ENCODE assay signal across 14 cellular contexts in genomic region chr7:37259381-37259821, GRCh38.
A peak's percentile ranks its signal among the peaks of the same experiment; 100 is the strongest.
DNase-seq lines count a peak whose midpoint lies in the region; FAIRE-seq and TF ChIP-seq lines count a peak whose summit lies in the region.
"Had no signal": no experiment of that assay in that cellular context is flagged by ENCODE, and none has a peak within 500 bp of the region (broad histone marks: within the 10 kb centered on the region; RNA-seq: fewer than 3 reads in every experiment).

No MANE protein-coding gene starts in this region.

- H3K27me3 Mint-ChIP-seq in activated naive CD4-positive, alpha-beta T cell treated with anti-CD3 and anti-CD28 coated beads, Interleukin-2, amount 10 ng/mL, durations not matched to agents 7 days and 5 days, result no peaks in the 10 kb centered on the region
- H3K27me3 Mint-ChIP-seq in activated T-helper 1 cell treated with anti-CD3 and anti-CD28 coated beads, Interleukin-12 subunit alpha, Interleukin-12 subunit beta, Interleukin-2, Interleukin-4 antibody, amounts not matched to agents 30 ng/mL and 10 ng/mL and 1 ng/mL, durations not matched to agents 14 hours and 24 hours and 36 hours (ENCODE audit: insufficient read depth), result no peaks in the 10 kb centered on the region

- CTCF ChIA-PET in activated naive CD4-positive, alpha-beta T cell treated with anti-CD3 and anti-CD28 coated beads, Interleukin-2, amount 10 ng/mL, durations not matched to agents 7 days and 5 days (lab: Charles Lee), result no interaction called here

- H3K4me1 Mint-ChIP-seq in activated naive CD4-positive, alpha-beta T cell treated with anti-CD3 and anti-CD28 coated beads, Interleukin-2, amount 10 ng/mL, durations not matched to agents 7 days and 5 days, result peaks cover 39% of the 10 kb centered on the region
- peaks cover 24% of the 10 kb centered on the region for H3K4me1 Mint-ChIP-seq in activated T-helper 1 cell treated with anti-CD3 and anti-CD28 coated beads, Interleukin-12 subunit alpha, Interleukin-12 subunit beta, Interleukin-2, Interleukin-4 antibody, amounts not matched to agents 30 ng/mL and 10 ng/mL and 1 ng/mL, durations not matched to agents 14 hours and 24 hours and 36 hours (ENCODE audit: low read depth)

- H3K4me3 ChIP-seq in NB4 (ENCODE audit: low read depth, low read length) (no peak overlapping the region), right atrium auricular region (no peak overlapping the region)
- H3K4me3 ChIP-seq: mucosa of descending colon had no signal

- TF ChIP-seq CTCF in NB4 (IDR thresholded peaks at IDR 0.05; ENCODE audit: low read depth, low read length) (no peak), right atrium auricular region (IDR thresholded peaks at IDR 0.05) (no peak)

- FAIRE-seq in RCC 7860 (lab: Jason Lieb, UNC), result no peak

- peak overlapping the region; percentile 14 for H3K4me3 Mint-ChIP-seq in activated naive CD4-positive, alpha-beta T cell treated with anti-CD3 and anti-CD28 coated beads, Interleukin-2, amount 10 ng/mL, durations not matched to agents 7 days and 5 days
- H3K4me3 Mint-ChIP-seq in activated T-helper 1 cell treated with anti-CD3 and anti-CD28 coated beads, Interleukin-12 subunit alpha, Interleukin-12 subunit beta, Interleukin-2, Interleukin-4 antibody, amounts not matched to agents 30 ng/mL and 10 ng/mL and 1 ng/mL, durations not matched to agents 14 hours and 24 hours and 36 hours, result no peak overlapping the region

- peak overlapping the region; percentile 86 for H3K27ac Mint-ChIP-seq in activated naive CD4-positive, alpha-beta T cell treated with anti-CD3 and anti-CD28 coated beads, Interleukin-2, amount 10 ng/mL, durations not matched to agents 7 days and 5 days
- peak overlapping the region; percentile 26 for H3K27ac Mint-ChIP-seq in activated T-helper 1 cell treated with anti-CD3 and anti-CD28 coated beads, Interleukin-12 subunit alpha, Interleukin-12 subunit beta, Interleukin-2, Interleukin-4 antibody, amounts not matched to agents 30 ng/mL and 10 ng/mL and 1 ng/mL, durations not matched to agents 14 hours and 24 hours and 36 hours

- H3K9me3 Mint-ChIP-seq in activated naive CD4-positive, alpha-beta T cell treated with anti-CD3 and anti-CD28 coated beads, Interleukin-2, amount 10 ng/mL, durations not matched to agents 7 days and 5 days, result no peaks in the 10 kb centered on the region
- H3K9me3 Mint-ChIP-seq in activated T-helper 1 cell treated with anti-CD3 and anti-CD28 coated beads, Interleukin-12 subunit alpha, Interleukin-12 subunit beta, Interleukin-2, Interleukin-4 antibody, amounts not matched to agents 30 ng/mL and 10 ng/mL and 1 ng/mL, durations not matched to agents 14 hours and 24 hours and 36 hours, result no peaks in the 10 kb centered on the region

- peaks cover 38% of the 10 kb centered on the region for H3K36me3 Mint-ChIP-seq in activated naive CD4-positive, alpha-beta T cell treated with anti-CD3 and anti-CD28 coated beads, Interleukin-2, amount 10 ng/mL, durations not matched to agents 7 days and 5 days
- peaks cover 22% of the 10 kb centered on the region for H3K36me3 Mint-ChIP-seq in activated T-helper 1 cell treated with anti-CD3 and anti-CD28 coated beads, Interleukin-12 subunit alpha, Interleukin-12 subunit beta, Interleukin-2, Interleukin-4 antibody, amounts not matched to agents 30 ng/mL and 10 ng/mL and 1 ng/mL, durations not matched to agents 14 hours and 24 hours and 36 hours (ENCODE audit: low read depth)

- intact Hi-C loops in activated T-helper 1 cell treated with anti-CD3 and anti-CD28 coated beads, Interleukin-12 subunit alpha, Interleukin-12 subunit beta, Interleukin-2, Interleukin-4 antibody, amounts not matched to agents 30 ng/mL and 10 ng/mL and 1 ng/mL, durations not matched to agents 14 hours and 24 hours and 36 hours (cut with micrococcal nuclease), result no loop called here

- H3K27ac ChIP-seq in substantia nigra (ENCODE audit: low read depth, low read length, poor library complexity, severe bottlenecking), result peak overlapping the region; percentile 71
- no peak overlapping the region for H3K27ac ChIP-seq in right atrium auricular region
- H3K27ac ChIP-seq: brain microvascular endothelial cell, parathyroid adenoma had no signal

- no peak for TF ChIP-seq POLR2A in NB4 (IDR thresholded peaks at IDR 0.05; ENCODE audit: extremely low read depth, insufficient read length)

- peaks cover 0 to 3% of the 10 kb centered on the region in 2 donors for H3K4me1 ChIP-seq in right atrium auricular region
- H3K4me1 ChIP-seq: parathyroid adenoma had no signal

- H3K36me3 ChIP-seq in right atrium auricular region, result no peaks in the 10 kb centered on the region
- H3K36me3 ChIP-seq: brain microvascular endothelial cell had no signal

- H3K9me3 ChIP-seq in right atrium auricular region, result no peaks in the 10 kb centered on the region
- H3K9me3 ChIP-seq: mucosa of descending colon had no signal

- DNase-seq in activated naive CD4-positive, alpha-beta T cell treated with anti-CD3 and anti-CD28 coated beads, Interleukin-2, amount 10 ng/mL, durations not matched to agents 7 days and 5 days, result no peak
- DNase-seq in activated naive CD4-positive, alpha-beta T cell (lab: John Stamatoyannopoulos, UW), result no peak
- peak; percentile 84 for DNase-seq in NB4 (ENCODE audit: low read depth)
- DNase-seq in activated T-helper 1 cell treated with anti-CD3 and anti-CD28 coated beads, Interleukin-12 subunit alpha, Interleukin-12 subunit beta, Interleukin-2, Interleukin-4 antibody, amounts not matched to agents 30 ng/mL and 10 ng/mL and 1 ng/mL, durations not matched to agents 14 hours and 24 hours and 36 hours (ENCODE audit: low spot score), result no peak
- DNase-seq in substantia nigra (lab: John Stamatoyannopoulos, UW), result no peak
- no peak for DNase-seq in central memory CD4-positive, alpha-beta T cell
- no peak for DNase-seq in RCC 7860 (ENCODE audit: low spot score)
- no peak for DNase-seq in right atrium auricular region (ENCODE audit: low spot score)
- DNase-seq: activated gamma-delta T cell treated with Interleukin-2 at 50 U/mL for 16 hours; brain microvascular endothelial cell; KG1; mucosa of descending colon; stimulated activated CD8-positive, alpha-beta memory T cell treated with anti-CD3 and anti-CD28 coated beads, Interleukin-4, amount 100 ng/mL, for 48 hours had no signal

- H3K27me3 ChIP-seq in right atrium auricular region, result no peaks in the 10 kb centered on the region
- H3K27me3 ChIP-seq: brain microvascular endothelial cell had no signal
